ENCODE assay signal across 8 cellular contexts in genomic region chr6:28863607-28864320, GRCh38.
DNase-seq lines count a peak whose midpoint lies in the region; ATAC-seq and TF ChIP-seq lines count a peak whose summit lies in the region.

No MANE protein-coding gene starts in this region.

- no peaks in the 10 kb centered on the region for H3K4me1 ChIP-seq in breast epithelium

- intact Hi-C loops in breast epithelium (cut with DNase I; ENCODE audit: low total_unique reads) = no loop called here

- H3K9me3 Mint-ChIP-seq in immature natural killer cell = peaks cover 6 to 23% (median 10%) of the 10 kb centered on the region in 6 donors

- H3K36me3 Mint-ChIP-seq in immature natural killer cell = peaks cover 0 to 9% (median 4%) of the 10 kb centered on the region in 3 donors

- H3K4me3 Mint-ChIP-seq in immature natural killer cell = peak overlapping the region; percentile 89 to 98 (median 94)

- peaks cover 0 to 8% of the 10 kb centered on the region in 2 donors for H3K9me3 ChIP-seq in breast epithelium

- DNase-seq in H4 (ENCODE audit: low spot score) = peak; percentile 71
- DNase-seq in NCI-H2107 treated with DMSO at 0.1 percent for 48 hours (lab: John Stamatoyannopoulos, UW; ENCODE audit: unreplicated experiment) = peak; percentile 25
- DNase-seq in breast epithelium (ENCODE audit: low spot score in 2 of 2) = peak; percentile 68 to 70
- DNase-seq in immature natural killer cell = peak; percentile 81 to 88 (median 86)

- peaks cover 42 to 52% of the 10 kb centered on the region in 2 donors for H3K4me1 Mint-ChIP-seq in immature natural killer cell

- H3K27ac ChIP-seq in C4-2B (peak overlapping the region; percentile 69), VCaP (peak overlapping the region; percentile 90), breast epithelium (peak overlapping the region; percentile 76 to 84), skin epidermis (peak overlapping the region in 4 of 21 experiments; percentile 14 to 52 (median 44))

- TF ChIP-seq CTCF in C4-2B (conservative IDR thresholded peaks at IDR 0.05) (no peak), VCaP (conservative IDR thresholded peaks at IDR 0.05) (no peak), breast epithelium (IDR thresholded peaks at IDR 0.05) (no peak)

- H3K36me3 ChIP-seq in breast epithelium = no peaks in the 10 kb centered on the region

- TF ChIP-seq POLR2A in breast epithelium (IDR thresholded peaks at IDR 0.05) = no peak

- H3K4me3 ChIP-seq in breast epithelium (peak overlapping the region; percentile 59 to 91 (median 73)), skin epidermis (peak overlapping the region; percentile 51 to 74 (median 61))

- H3K27ac Mint-ChIP-seq in immature natural killer cell = peak overlapping the region; percentile 76 to 99 (median 88)

- ATAC-seq in HG03097 (IDR thresholded peaks at IDR 0.05; ENCODE audit: low FRiP score, unreplicated experiment) = no peak

- no peaks in the 10 kb centered on the region for H3K27me3 ChIP-seq in breast epithelium

- peaks cover 30 to 51% (median 44%) of the 10 kb centered on the region in 3 donors for H3K27me3 Mint-ChIP-seq in immature natural killer cell (ENCODE audit: low read depth in 3 of 3)

Comparison
In these comparisons a context has a peak if more than half of its experiments do, and no peak if none do; other contexts are left out.
1. DNase-seq: peak in every context shown above with its lines; median percentile 86 in immature natural killer cell; 71 in H4; 69 in breast epithelium; 25 in NCI-H2107 treated with DMSO at 0.1 percent for 48 hours.